Comparison of ENCODE assay signal across 33 cellular contexts in the genomic region with DNA sequence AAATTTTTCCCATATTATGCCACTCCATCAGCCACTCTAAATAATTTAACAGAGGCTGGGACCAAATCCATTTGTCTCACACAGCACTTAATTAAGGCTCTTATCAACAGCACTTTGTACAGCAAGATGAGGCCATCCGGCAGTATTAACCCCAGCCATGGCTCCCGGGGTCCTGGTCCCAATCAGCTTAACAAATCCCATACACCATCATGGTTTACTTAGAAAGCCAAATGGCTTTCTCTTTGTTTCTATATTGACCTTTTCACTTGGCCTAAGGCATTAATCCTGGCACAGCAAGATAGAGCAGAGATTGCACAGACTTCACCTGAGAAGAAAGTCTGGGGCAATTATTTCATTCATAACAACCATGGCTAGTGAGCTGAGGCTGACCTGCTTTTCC.
"Had no signal": no experiment of that assay in that cellular context is flagged by ENCODE, and none has a peak within 500 bp of the region (broad histone marks: within the 10 kb centered on the region; RNA-seq: fewer than 3 reads in every experiment).

No MANE protein-coding gene starts in this region.

- H3K9me3 ChIP-seq: SJSA1 had no signal

- H3K4me3 ChIP-seq: ascending aorta, cardiac muscle cell, Peyer's patch, SJSA1 had no signal

- H3K36me3 ChIP-seq: ascending aorta, cardiac muscle cell, Peyer's patch, SJSA1 had no signal

- H3K4me1 ChIP-seq: ascending aorta, SJSA1 had no signal

- DNase-seq: activated CD4-positive, alpha-beta T cell treated with anti-CD3 and anti-CD28 coated beads, Interleukin-2, amount 10 ng/mL, durations not matched to agents 24 days and 14 days; activated CD4-positive, alpha-beta T cell treated with anti-CD3 and anti-CD28 coated beads, Interleukin-2, amount 50 U/mL, for 4 hours; activated CD8-positive, alpha-beta T cell treated with anti-CD3 and anti-CD28 coated beads for 36 hours; activated effector memory CD4-positive, alpha-beta T cell treated with anti-CD3 and anti-CD28 coated beads, Interleukin-2, amount 50 U/mL, for 16 hours; activated naive CD4-positive, alpha-beta T cell; activated naive CD4-positive, alpha-beta T cell treated with anti-CD3 and anti-CD28 coated beads, Interleukin-2, amount 50 U/mL, for 16 hours; activated naive CD8-positive, alpha-beta T cell treated with anti-CD3 and anti-CD28 coated beads for 36 hours; activated T-cell treated with anti-CD3 and anti-CD28 coated beads, Interleukin-2, amount 50 U/mL, for 1 hour; activated T-cell treated with anti-CD3 and anti-CD28 coated beads, Interleukin-2, amount 50 U/mL, for 72 hours; amygdala; Karpas-422; KBM-7; NCI-H1048; NCI-H1105 treated with DMSO at 0.1 percent for 48 hours; NCI-H1436; NCI-H187; NCI-H2029 treated with DMSO at 0.1 percent for 48 hours; NCI-H2107; NCI-H2171 treated with DMSO at 0.1 percent for 48 hours; NCI-H2227 treated with DMSO at 0.1 percent for 48 hours; NCI-H446; NCI-H510A treated with DMSO at 0.1 percent for 48 hours; NCI-H526 treated with DMSO at 0.1 percent for 48 hours; NK-92 treated with Interleukin-12 subunit alpha and Interleukin-12 subunit beta, amount 100 ng/mL, for 24 hours; PC-3; Peyer's patch; RPMI8226; SHP77 treated with DMSO at 0.1 percent for 48 hours; T1000 had no signal

- H3K27ac ChIP-seq: ascending aorta, cardiac muscle cell, Peyer's patch, SJSA1 had no signal

- ATAC-seq: activated CD8-positive, alpha-beta T cell treated with anti-CD3 and anti-CD28 coated beads for 36 hours; activated T-cell treated with anti-CD3 and anti-CD28 coated beads, Interleukin-2, amount 50 U/mL, for 72 hours; activated T-helper 17 cell treated with anti-CD3 and anti-CD28 coated beads, Interleukin-2, amount 50 U/mL, for 72 hours; PC-3 had no signal

- H3K27me3 ChIP-seq: ascending aorta, cardiac muscle cell, Peyer's patch, SJSA1 had no signal
